ENCODE assay signal across 8 cellular contexts in genomic region chr9:136711751-136712689, GRCh38. TPM values are rescaled to one million over a fixed set of nuclear protein-coding genes. Genes with fewer than 3 reads are reported as not detected.
DNase-seq lines count a peak whose midpoint lies in the region; ATAC-seq lines count a peak whose summit lies in the region.

TSS of gene DIPK1B (plus strand) at chr9:136712572. CDS start at chr9:136712666, 94 bp downstream.

- H3K27me3 Mint-ChIP-seq in activated T-cell treated with anti-CD3 and anti-CD28 coated beads, Interleukin-2, amount 50 U/mL, for 72 hours (ENCODE audit: low read depth) = peaks cover 39% of the 10 kb centered on the region

- no peak within 1 kb of the TSS for H3K27ac Mint-ChIP-seq in activated T-cell treated with anti-CD3 and anti-CD28 coated beads, Interleukin-2, amount 50 U/mL, for 72 hours

- no peaks in the 10 kb centered on the region for H3K9me3 Mint-ChIP-seq in activated T-cell treated with anti-CD3 and anti-CD28 coated beads, Interleukin-2, amount 50 U/mL, for 72 hours

- DNase-seq in activated T-cell treated with anti-CD3 and anti-CD28 coated beads, Interleukin-2, amount 50 U/mL, for 72 hours = no peak
- no peak for DNase-seq in activated T-cell treated with anti-CD3 and anti-CD28 coated beads, Interleukin-2, amount 50 U/mL, for 48 hours
- DNase-seq in RPMI8226 = peak; percentile 77
- DNase-seq in occipital lobe (lab: John Stamatoyannopoulos, UW) = no peak
- DNase-seq in hippocampal formation (lab: John Stamatoyannopoulos, UW) = no peak

- H3K9me3 ChIP-seq in esophagus (ENCODE audit: control insufficient read depth in 2 of 2, insufficient read depth in 1 of 2, low read depth in 1 of 2, low read length in 1 of 2) = no peaks in the 10 kb centered on the region

- H3K4me1 Mint-ChIP-seq in activated T-cell treated with anti-CD3 and anti-CD28 coated beads, Interleukin-2, amount 50 U/mL, for 72 hours (ENCODE audit: low read depth) = peaks cover 9% of the 10 kb centered on the region

- peak within 1 kb of the TSS; percentile 78 to 82 for H3K4me3 Mint-ChIP-seq in activated T-cell treated with anti-CD3 and anti-CD28 coated beads, Interleukin-2, amount 50 U/mL, for 72 hours

- H3K27me3 ChIP-seq in esophagus (ENCODE audit: control insufficient read depth in 1 of 2, insufficient read depth in 2 of 2, low read length in 2 of 2) = peaks cover 0 to 7% of the 10 kb centered on the region in 2 donors

- H3K36me3 ChIP-seq in esophagus (ENCODE audit: control insufficient read depth in 2 of 2, insufficient read depth in 2 of 2, low read length in 1 of 2) = no peaks in the 10 kb centered on the region

- ATAC-seq in activated T-cell treated with anti-CD3 and anti-CD28 coated beads, Interleukin-2, amount 50 U/mL, for 72 hours (replicated peaks in 1 of 2) = peak; percentile 43 to 49
- no peak for ATAC-seq in GM18858 (IDR thresholded peaks at IDR 0.05; ENCODE audit: unreplicated experiment)
- no peak for ATAC-seq in HG03108 (IDR thresholded peaks at IDR 0.05; ENCODE audit: unreplicated experiment)

- peaks cover 0 to 3% of the 10 kb centered on the region in 2 donors for H3K4me1 ChIP-seq in esophagus (ENCODE audit: control insufficient read depth in 2 of 2, insufficient read depth in 2 of 2, low read length in 1 of 2)

- no peaks in the 10 kb centered on the region for H3K36me3 Mint-ChIP-seq in activated T-cell treated with anti-CD3 and anti-CD28 coated beads, Interleukin-2, amount 50 U/mL, for 72 hours (ENCODE audit: insufficient read depth in 2 of 2)

- H3K27ac ChIP-seq in esophagus (ENCODE audit: low read depth in 2 of 2, low read length in 1 of 2) = peak within 1 kb of the TSS in 1 of 2 donors; percentile 49

- 2% methylated on average over 75 to 119 of the region's 119 CpGs for WGBS in esophagus, 2 donors

- H3K4me3 ChIP-seq in esophagus (ENCODE audit: low read depth in 1 of 2, low read length in 2 of 2) = peak within 1 kb of the TSS; percentile 23 to 40

RNA-seq across cellular contexts. Expression of gene DIPK1B, which starts in this region (rescaled TPM):
- total RNA-seq in activated T-cell treated with anti-CD3 and anti-CD28 coated beads, Interleukin-2, amount 50 U/mL, for 72 hours = under 1 TPM; 0.67 to 0.72 TPM
- 1 to 10 TPM; 1.6 to 2.5 TPM for polyA plus RNA-seq in esophagus
- total RNA-seq in occipital lobe = 25.1 TPM

Comparison
In these comparisons a context has a peak if more than half of its experiments do, and no peak if none do; other contexts are left out.
1. RNA of gene DIPK1B (total RNA-seq): 25.1 TPM in occipital lobe (single experiment); 0.67 to 0.72 TPM in activated T-cell treated with anti-CD3 and anti-CD28 coated beads, Interleukin-2, amount 50 U/mL, for 72 hours; every median in the first group is over 10 times any median in the second.
2. Peak in ATAC-seq in activated T-cell treated with anti-CD3 and anti-CD28 coated beads, Interleukin-2, amount 50 U/mL, for 72 hours; RNA of the gene not detected or under 1 TPM.